Comparison of ENCODE assay signal across 13 cellular contexts in the genomic region with DNA sequence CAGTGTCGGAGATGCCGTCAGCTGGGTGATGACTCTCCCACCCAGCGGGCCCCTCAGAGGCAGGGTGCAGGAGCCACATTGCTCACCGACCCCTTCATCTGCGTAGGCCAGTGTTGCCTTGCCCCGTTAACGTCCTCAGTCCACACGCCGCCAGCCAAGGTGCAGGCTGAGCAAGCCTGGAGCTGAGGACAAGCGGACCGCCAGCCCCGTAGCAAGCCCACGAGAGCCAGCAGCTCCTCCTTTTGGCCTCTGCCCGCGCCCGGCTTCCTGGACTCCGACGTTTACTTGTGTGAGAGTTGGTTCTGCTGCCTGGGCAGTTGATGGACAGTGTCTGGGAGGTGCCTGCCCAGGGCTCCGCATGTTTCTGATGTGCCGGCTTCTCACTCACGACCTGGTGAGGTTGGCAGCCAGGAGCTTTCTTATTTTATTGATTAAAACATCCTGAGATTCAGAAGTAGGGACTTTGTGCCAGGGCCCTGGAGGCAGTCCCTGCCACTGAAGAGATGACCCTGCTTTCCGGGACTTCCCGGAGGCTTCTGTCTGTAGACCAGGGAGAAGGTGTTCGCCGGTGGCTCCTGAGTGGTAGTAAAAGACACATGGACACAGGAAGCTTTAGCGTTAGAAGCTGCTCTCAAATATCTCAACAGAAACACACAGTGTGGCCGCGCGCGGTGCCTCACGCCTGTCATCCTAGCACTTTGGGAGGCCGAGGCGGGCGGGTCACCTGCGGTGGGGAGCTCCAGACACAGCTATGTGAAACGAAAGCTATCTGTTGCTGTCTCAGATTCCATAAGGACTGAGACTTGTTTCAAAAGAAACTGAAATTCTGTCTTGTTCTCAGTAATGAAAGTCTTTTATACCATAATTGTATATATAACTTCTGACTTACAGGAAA. TPM values are rescaled to one million over a fixed set of nuclear protein-coding genes. Genes with fewer than 3 reads are reported as not detected.
A peak's percentile ranks its signal among the peaks of the same experiment; 100 is the strongest.
DNase-seq lines count a peak whose midpoint lies in the region; ATAC-seq, FAIRE-seq and TF ChIP-seq lines count a peak whose summit lies in the region.
"Had no signal": no experiment of that assay in that cellular context is flagged by ENCODE, and none has a peak within 500 bp of the region (broad histone marks: within the 10 kb centered on the region; RNA-seq: fewer than 3 reads in every experiment).

No MANE protein-coding gene starts in this region.

- no peak overlapping the region for H3K4ac ChIP-seq in H1 (replicated peaks; ENCODE audit: insufficient read length, low read depth, low read length)

- TF ChIP-seq EP300 in H1 (IDR thresholded peaks at IDR 0.05; ENCODE audit: borderline replicate concordance in 1 of 2, low read depth in 2 of 2, low read length in 2 of 2) = no peak

- H3K14ac ChIP-seq in H1 (ENCODE audit: insufficient read length) = no peak overlapping the region

- H3K4me2 ChIP-seq in DND-41 (ENCODE audit: insufficient read depth, low read length) (peak overlapping the region; percentile 15), H1 (ENCODE audit: insufficient read depth in 1 of 2, low read depth in 2 of 2, low read length in 2 of 2) (no peak overlapping the region)

- intact Hi-C loops in Panc1 (cut with micrococcal nuclease; ENCODE audit: unreplicated experiment) = no loop called here

- TF ChIP-seq CTCF in DND-41 (IDR thresholded peaks at IDR 0.05; ENCODE audit: borderline replicate concordance, extremely low read depth, low read length, poor library complexity, severe bottlenecking) (no peak), Panc1 (IDR thresholded peaks at IDR 0.05) (no peak), H1 (IDR thresholded peaks at IDR 0.05; ENCODE audit: control extremely low read depth in 1 of 3, insufficient read depth in 1 of 3, low read depth in 1 of 3, low read length in 3 of 3) (no peak), osteocyte (IDR thresholded peaks at IDR 0.05) (no peak)

- H3K9me3 Mint-ChIP-seq in osteocyte (ENCODE audit: unreplicated experiment) = no peaks in the 10 kb centered on the region

- peaks cover 44% of the 10 kb centered on the region for H3K4me1 ChIP-seq in DND-41 (ENCODE audit: insufficient read depth, low read length)
- peaks cover 49% of the 10 kb centered on the region for H3K4me1 ChIP-seq in Panc1 (ENCODE audit: control insufficient read depth, insufficient read depth, low read length)
- peaks cover 8 to 43% (median 34%) of the 10 kb centered on the region in 4 experiments for H3K4me1 ChIP-seq in H1 (replicated peaks in 1 of 4; ENCODE audit: control insufficient read depth in 3 of 4, insufficient read depth in 4 of 4, low read length in 3 of 4)

- H3K79me1 ChIP-seq in H1 (ENCODE audit: low read depth, low read length) = peaks cover 31% of the 10 kb centered on the region

- in situ Hi-C loops in Panc1 (cut with HindIII; ENCODE audit: low pct_unique_long_range_greater_than_20kb, low sequenced_read_pairs) = no loop called here

- 93% methylated on average over 36 of the region's 36 CpGs; no CpG with 5 or more reads in 1 of the 2 experiments for WGBS in H1 (ENCODE audit: extremely low coverage in 1 of 2, insufficient coverage in 1 of 2, insufficient read length in 1 of 2, insufficient replicate concordance in 2 of 2, low coverage in 1 of 2, low lambda C conversion rate in 2 of 2, missing lambda C conversion rate in 1 of 2), 2 experiments

- no TSS peak for BruUV-seq in Panc1 (replicated peaks; lab: Mats Ljungman, UMichigan)

- H3K36me3 Mint-ChIP-seq in osteocyte (ENCODE audit: unreplicated experiment) = peaks cover 15% of the 10 kb centered on the region

- H3K9ac ChIP-seq in DND-41 (ENCODE audit: low read depth, low read length) (no peak overlapping the region), H1 (replicated peaks in 1 of 4; ENCODE audit: extremely low read depth in 1 of 4, low read depth in 3 of 4, low read length in 3 of 4) (no peak overlapping the region)
- H3K9ac ChIP-seq: parathyroid adenoma had no signal

- H4K91ac ChIP-seq in H1 (replicated peaks; ENCODE audit: insufficient read length, low read length) = no peak overlapping the region

- H3K27ac Mint-ChIP-seq in osteocyte (ENCODE audit: unreplicated experiment) = peak overlapping the region; percentile 44

- H3K4me3 Mint-ChIP-seq in osteocyte (ENCODE audit: unreplicated experiment) = no peak overlapping the region

- CTCF ChIA-PET in Panc1 (lab: Charles Lee) = no interaction called here
- CTCF ChIA-PET in H1 (lab: Charles Lee; ENCODE audit: partially characterized antibody) = interaction anchor here (0.7 to 2.8 kb wide), 6 partner anchors 8 to 41 kb away, joined by 3 to 8 read pairs (median 4); no protein-coding TSS in a partner anchor

- H3K23ac ChIP-seq in H1 (ENCODE audit: insufficient read length) = no peak overlapping the region

- no peak overlapping the region for H2BK12ac ChIP-seq in H1 (ENCODE audit: low read depth, low read length)

- H3K27me3 ChIP-seq in DND-41 (ENCODE audit: insufficient read depth, low read length, poor library complexity) (no peaks in the 10 kb centered on the region), Panc1 (ENCODE audit: control insufficient read depth, insufficient read depth, low read length) (no peaks in the 10 kb centered on the region), H1 (replicated peaks in 1 of 4; ENCODE audit: control insufficient read depth in 3 of 4, extremely low read depth in 1 of 4, insufficient read depth in 3 of 4, low read length in 3 of 4) (no peaks in the 10 kb centered on the region)
- H3K27me3 ChIP-seq: cardiac muscle cell had no signal

- no peak overlapping the region for H2BK15ac ChIP-seq in H1 (ENCODE audit: low read length)

- H2BK120ac ChIP-seq in H1 (replicated peaks; ENCODE audit: low read depth, low read length) = no peak overlapping the region

- H3K18ac ChIP-seq in H1 (ENCODE audit: extremely low read depth, low read length) = no peak overlapping the region

- TF ChIP-seq RAD21 in H1 (IDR thresholded peaks at IDR 0.05 in 1 of 2, conservative IDR thresholded peaks at IDR 0.05 in 1 of 2; ENCODE audit: low read depth in 2 of 2, low read length in 2 of 2) = no peak

- H3K4me3 ChIP-seq in DND-41 (ENCODE audit: low read depth in 1 of 2, low read length in 2 of 2) (no peak overlapping the region), Panc1 (ENCODE audit: low read depth in 2 of 2, low read length in 2 of 2) (no peak overlapping the region), H1 (ENCODE audit: extremely low read depth in 1 of 4, insufficient read depth in 2 of 4, low read depth in 3 of 4, low read length in 4 of 4) (no peak overlapping the region)
- H3K4me3 ChIP-seq: cardiac muscle cell had no signal

- DNase-seq in DND-41 = no peak
- DNase-seq in Panc1 (ENCODE audit: low read depth, low spot score) = no peak
- DNase-seq in H1 (ENCODE audit: low read depth in 1 of 2, low spot score in 2 of 2) = no peak
- DNase-seq in osteocyte (ENCODE audit: extremely low spot score, unreplicated experiment) = no peak
- DNase-seq in NCI-H524 (lab: John Stamatoyannopoulos, UW) = no peak
- DNase-seq in cortex of kidney (lab: John Stamatoyannopoulos, UW) = no peak
- DNase-seq in cerebellum (ENCODE audit: low spot score) = no peak
- DNase-seq: H7; stimulated activated CD4-positive, alpha-beta T cell treated with anti-CD3 and anti-CD28 coated beads, Interleukin-4, amount 100 ng/mL, for 24 hours had no signal

- TF ChIP-seq POLR2A in H1 (IDR thresholded peaks at IDR 0.05; ENCODE audit: control extremely low read depth in 1 of 2, low read depth in 2 of 2, low read length in 2 of 2) = no peak

- H2BK20ac ChIP-seq in H1 (ENCODE audit: low read length) = no peak overlapping the region

- POLR2A ChIA-PET in Panc1 (lab: Charles Lee) (no interaction called here), H1 (lab: Charles Lee; ENCODE audit: partially characterized antibody) (interaction anchor here (0.7 to 3.9 kb wide), 17 partner anchors 8 to 144 kb away, joined by 3 to 24 read pairs (median 3); partner anchors contain the start of gene CIRBP)

- ATAC-seq in DND-41 (ENCODE audit: insufficient read depth, low read depth) = no peak
- no peak for ATAC-seq in Panc1
- no peak for ATAC-seq in GM19328 (IDR thresholded peaks at IDR 0.05; ENCODE audit: unreplicated experiment)

- H3K56ac ChIP-seq in H1 (replicated peaks; ENCODE audit: insufficient read length, low read depth, low read length) = no peak overlapping the region

- H4K20me1 ChIP-seq in DND-41 (ENCODE audit: insufficient read depth, low read length) = peaks cover 97% of the 10 kb centered on the region
- peaks cover 79 to 84% of the 10 kb centered on the region in 2 experiments for H4K20me1 ChIP-seq in H1 (replicated peaks in 1 of 2; ENCODE audit: control insufficient read depth in 1 of 2, insufficient read depth in 2 of 2, low read length in 2 of 2)

- H3K27ac ChIP-seq in DND-41 (ENCODE audit: low read length) (no peak overlapping the region), Panc1 (ENCODE audit: low read length) (peak overlapping the region; percentile 17; the same call in 1 of the 2 replicates), H1 (ENCODE audit: low read depth, low read length) (no peak overlapping the region)
- H3K27ac ChIP-seq: parathyroid adenoma had no signal

- H2AFZ ChIP-seq in DND-41 (ENCODE audit: low read depth, low read length) (no peak overlapping the region), H1 (ENCODE audit: low read length) (no peak overlapping the region)
- H2AFZ ChIP-seq: parathyroid adenoma had no signal

- H2AK5ac ChIP-seq in H1 (ENCODE audit: low read depth, low read length) = no peak overlapping the region

- no peak overlapping the region for H4K5ac ChIP-seq in H1 (ENCODE audit: insufficient read length, low read depth, low read length)

- no peaks in the 10 kb centered on the region for H3K27me3 Mint-ChIP-seq in osteocyte (ENCODE audit: unreplicated experiment)

- peak overlapping the region; percentile 52; the same call in 1 of the 2 replicates for H2BK5ac ChIP-seq in H1 (ENCODE audit: low read depth, low read length)

- no peaks in the 10 kb centered on the region for H3K9me3 ChIP-seq in DND-41 (ENCODE audit: insufficient read depth, low read length, severe bottlenecking)
- no peaks in the 10 kb centered on the region for H3K9me3 ChIP-seq in Panc1 (ENCODE audit: control insufficient read depth, insufficient read depth, low read depth, low read length)
- H3K9me3 ChIP-seq in H1 (ENCODE audit: insufficient read depth in 2 of 2, low read depth in 1 of 2, low read length in 1 of 2) = no peaks in the 10 kb centered on the region

- peaks cover 12% of the 10 kb centered on the region; the same call in 1 of the 2 replicates for H3K23me2 ChIP-seq in H1 (ENCODE audit: low read depth, low read length)

- no peak overlapping the region; the same call in 1 of the 2 replicates for H4K8ac ChIP-seq in H1 (ENCODE audit: extremely low read depth, insufficient read depth, low read length)

- H3K36me3 ChIP-seq in DND-41 (ENCODE audit: insufficient read depth, low read length) = peaks cover 93% of the 10 kb centered on the region
- peaks cover 1% of the 10 kb centered on the region for H3K36me3 ChIP-seq in Panc1 (ENCODE audit: control insufficient read depth, insufficient read depth, low read length)
- peaks cover 0 to 16% (median 4%) of the 10 kb centered on the region in 4 experiments; a peak in 7 of 8 replicates for H3K36me3 ChIP-seq in H1 (ENCODE audit: control insufficient read depth in 2 of 4, insufficient read depth in 4 of 4, low read length in 3 of 4)
- H3K36me3 ChIP-seq: cardiac muscle cell had no signal

- H3K4me1 Mint-ChIP-seq in osteocyte (ENCODE audit: unreplicated experiment) = peaks cover 71% of the 10 kb centered on the region

- no peak for FAIRE-seq in H1 (lab: Jason Lieb, UNC)

- H3K79me2 ChIP-seq in DND-41 (ENCODE audit: insufficient read depth, low read length) (peaks cover 100% of the 10 kb centered on the region), H1 (ENCODE audit: control insufficient read depth in 1 of 2, insufficient read depth in 2 of 2, low read length in 2 of 2) (peaks cover 79 to 99% of the 10 kb centered on the region in 2 experiments)

RNA-seq across cellular contexts. Expression of gene DAZAP1, which starts 5.9 kb away (rescaled TPM):
- total RNA-seq in Panc1 (2021; ENCODE audit: unreplicated experiment) (195 TPM), osteocyte (91.0 and 101 TPM in 2 replicates), cerebellum (26.9 TPM)
- polyA plus RNA-seq in Panc1 (2012; ENCODE audit: insufficient read length) = 137 TPM
- total RNA-seq in H1 (2021; fragmentation: NEBNext Ultra II Directional; extraction: Animal tissue kit (Norgen Biotek cat#: 25700)) = 341 and 343 TPM in 2 replicates
- polyA plus RNA-seq in H1 (2011; rRNA removed) = 79.6 and 139 TPM in 2 replicates
- polyA plus RNA-seq in H1 (2011; cell fraction: cytosol; rRNA removed) = 146 TPM
- 154 TPM for polyA plus RNA-seq in H1 (2011; cell fraction: nucleus; rRNA removed)
- polyA plus RNA-seq in H1 (2012, experiment 1 of 2) = 141 to 222 TPM (median 192 TPM) in 4 replicates
- polyA plus RNA-seq in H1 (2012, experiment 2 of 2) = 169 TPM
- 192 TPM for polyA plus RNA-seq in H1 (2013, experiment 1 of 2)
- polyA plus RNA-seq in H1 (2013, experiment 2 of 2) = 197 TPM
- polyA minus RNA-seq in H1 (2011; rRNA and poly(A)+ RNA removed) = 44.1 and 52.1 TPM in 2 replicates
- polyA minus RNA-seq in H1 (2011; cell fraction: cytosol; rRNA and poly(A)+ RNA removed) = 81.1 TPM
- 59.0 TPM for polyA minus RNA-seq in H1 (2011; cell fraction: nucleus; rRNA and poly(A)+ RNA removed)

RNA-seq across cellular contexts. Expression of gene GAMT, which starts 11.9 kb away (rescaled TPM):
- 21.2 TPM for total RNA-seq in Panc1 (2021; ENCODE audit: unreplicated experiment)
- polyA plus RNA-seq in Panc1 (2012; ENCODE audit: insufficient read length) = 52.6 TPM
- 17.2 TPM in 2 replicates for total RNA-seq in H1 (2021; fragmentation: NEBNext Ultra II Directional; extraction: Animal tissue kit (Norgen Biotek cat#: 25700))
- 35.6 and 45.3 TPM in 2 replicates for polyA plus RNA-seq in H1 (2011; rRNA removed)
- 29.1 TPM for polyA plus RNA-seq in H1 (2011; cell fraction: cytosol; rRNA removed)
- polyA plus RNA-seq in H1 (2011; cell fraction: nucleus; rRNA removed) = 28.0 TPM
- 12.3 to 28.3 TPM (median 23.6 TPM) in 4 replicates for polyA plus RNA-seq in H1 (2012, experiment 1 of 2)
- polyA plus RNA-seq in H1 (2012, experiment 2 of 2) = 21.6 TPM
- polyA plus RNA-seq in H1 (2013, experiment 1 of 2) = 17.8 TPM
- polyA plus RNA-seq in H1 (2013, experiment 2 of 2) = 16.9 TPM
- 9.2 and 9.5 TPM in 2 replicates for polyA minus RNA-seq in H1 (2011; rRNA and poly(A)+ RNA removed)
- polyA minus RNA-seq in H1 (2011; cell fraction: cytosol; rRNA and poly(A)+ RNA removed) = 12.3 TPM
- 10.1 TPM for polyA minus RNA-seq in H1 (2011; cell fraction: nucleus; rRNA and poly(A)+ RNA removed)
- total RNA-seq in osteocyte = 31.2 and 35.3 TPM in 2 replicates
- 10.3 TPM for total RNA-seq in cerebellum

RNA-seq across cellular contexts. Expression of gene RPS15, which starts 25.0 kb away (rescaled TPM):
- total RNA-seq in Panc1 (2021; ENCODE audit: unreplicated experiment) = 1,067 TPM
- 2,091 TPM for polyA plus RNA-seq in Panc1 (2012; ENCODE audit: insufficient read length)
- 1,562 and 1,589 TPM in 2 replicates for total RNA-seq in H1 (2021; fragmentation: NEBNext Ultra II Directional; extraction: Animal tissue kit (Norgen Biotek cat#: 25700))
- polyA plus RNA-seq in H1 (2011; rRNA removed) = 3,890 and 4,770 TPM in 2 replicates
- polyA plus RNA-seq in H1 (2011; cell fraction: cytosol; rRNA removed) = 4,361 TPM
- polyA plus RNA-seq in H1 (2011; cell fraction: nucleus; rRNA removed) = 2,705 TPM
- polyA plus RNA-seq in H1 (2012, experiment 1 of 2) = 2,291 to 3,052 TPM (median 2,740 TPM) in 4 replicates
- polyA plus RNA-seq in H1 (2012, experiment 2 of 2) = 8,937 TPM
- 2,700 TPM for polyA plus RNA-seq in H1 (2013, experiment 1 of 2)
- polyA plus RNA-seq in H1 (2013, experiment 2 of 2) = 2,703 TPM
- polyA minus RNA-seq in H1 (2011; rRNA and poly(A)+ RNA removed) = 313 and 344 TPM in 2 replicates
- 991 TPM for polyA minus RNA-seq in H1 (2011; cell fraction: cytosol; rRNA and poly(A)+ RNA removed)
- 590 TPM for polyA minus RNA-seq in H1 (2011; cell fraction: nucleus; rRNA and poly(A)+ RNA removed)
- total RNA-seq in osteocyte = 932 and 969 TPM in 2 replicates
- 280 TPM for total RNA-seq in cerebellum

RNA-seq across cellular contexts. Expression of gene NDUFS7, which starts 29.5 kb away (rescaled TPM):
- total RNA-seq in Panc1 (2021; ENCODE audit: unreplicated experiment) (73.0 TPM), osteocyte (71.7 and 74.4 TPM in 2 replicates), cerebellum (27.6 TPM)
- 132 TPM for polyA plus RNA-seq in Panc1 (2012; ENCODE audit: insufficient read length)
- total RNA-seq in H1 (2021; fragmentation: NEBNext Ultra II Directional; extraction: Animal tissue kit (Norgen Biotek cat#: 25700)) = 78.1 and 92.7 TPM in 2 replicates
- polyA plus RNA-seq in H1 (2011; rRNA removed) = 309 and 372 TPM in 2 replicates
- 204 TPM for polyA plus RNA-seq in H1 (2011; cell fraction: cytosol; rRNA removed)
- 149 TPM for polyA plus RNA-seq in H1 (2011; cell fraction: nucleus; rRNA removed)
- polyA plus RNA-seq in H1 (2012, experiment 1 of 2) = 58.9 to 109 TPM (median 96.7 TPM) in 4 replicates
- 87.9 TPM for polyA plus RNA-seq in H1 (2012, experiment 2 of 2)
- polyA plus RNA-seq in H1 (2013, experiment 1 of 2) = 55.6 TPM
- polyA plus RNA-seq in H1 (2013, experiment 2 of 2) = 56.3 TPM
- polyA minus RNA-seq in H1 (2011; rRNA and poly(A)+ RNA removed) = 33.3 and 46.7 TPM in 2 replicates
- polyA minus RNA-seq in H1 (2011; cell fraction: cytosol; rRNA and poly(A)+ RNA removed) = 97.7 TPM
- 34.6 TPM for polyA minus RNA-seq in H1 (2011; cell fraction: nucleus; rRNA and poly(A)+ RNA removed)

RNA-seq across cellular contexts. Expression of gene APC2, which starts 36.7 kb away (rescaled TPM):
- total RNA-seq in Panc1 (2021; ENCODE audit: unreplicated experiment) = 11.9 TPM
- 14.5 TPM for polyA plus RNA-seq in Panc1 (2012; ENCODE audit: insufficient read length)
- 3.7 and 4.1 TPM in 2 replicates for total RNA-seq in H1 (2021; fragmentation: NEBNext Ultra II Directional; extraction: Animal tissue kit (Norgen Biotek cat#: 25700))
- 1.3 and 3.3 TPM in 2 replicates for polyA plus RNA-seq in H1 (2011; rRNA removed)
- 3.6 TPM for polyA plus RNA-seq in H1 (2011; cell fraction: cytosol; rRNA removed)
- polyA plus RNA-seq in H1 (2011; cell fraction: nucleus; rRNA removed) = 12.1 TPM
- 1.2 to 2.5 TPM (median 1.6 TPM) in 4 replicates for polyA plus RNA-seq in H1 (2012, experiment 1 of 2)
- polyA plus RNA-seq in H1 (2012, experiment 2 of 2) = 0.91 TPM
- polyA plus RNA-seq in H1 (2013, experiment 1 of 2) = 0.39 TPM
- polyA plus RNA-seq in H1 (2013, experiment 2 of 2) = 0.31 TPM
- 3.3 and 4.3 TPM in 2 replicates for polyA minus RNA-seq in H1 (2011; rRNA and poly(A)+ RNA removed)
- 7.2 TPM for polyA minus RNA-seq in H1 (2011; cell fraction: cytosol; rRNA and poly(A)+ RNA removed)
- polyA minus RNA-seq in H1 (2011; cell fraction: nucleus; rRNA and poly(A)+ RNA removed) = 16.9 TPM
- 1.2 and 1.5 TPM in 2 replicates for total RNA-seq in osteocyte
- 137 TPM for total RNA-seq in cerebellum
- total RNA-seq: kidney epithelial cell had no signal
